In the genomic region with DNA sequence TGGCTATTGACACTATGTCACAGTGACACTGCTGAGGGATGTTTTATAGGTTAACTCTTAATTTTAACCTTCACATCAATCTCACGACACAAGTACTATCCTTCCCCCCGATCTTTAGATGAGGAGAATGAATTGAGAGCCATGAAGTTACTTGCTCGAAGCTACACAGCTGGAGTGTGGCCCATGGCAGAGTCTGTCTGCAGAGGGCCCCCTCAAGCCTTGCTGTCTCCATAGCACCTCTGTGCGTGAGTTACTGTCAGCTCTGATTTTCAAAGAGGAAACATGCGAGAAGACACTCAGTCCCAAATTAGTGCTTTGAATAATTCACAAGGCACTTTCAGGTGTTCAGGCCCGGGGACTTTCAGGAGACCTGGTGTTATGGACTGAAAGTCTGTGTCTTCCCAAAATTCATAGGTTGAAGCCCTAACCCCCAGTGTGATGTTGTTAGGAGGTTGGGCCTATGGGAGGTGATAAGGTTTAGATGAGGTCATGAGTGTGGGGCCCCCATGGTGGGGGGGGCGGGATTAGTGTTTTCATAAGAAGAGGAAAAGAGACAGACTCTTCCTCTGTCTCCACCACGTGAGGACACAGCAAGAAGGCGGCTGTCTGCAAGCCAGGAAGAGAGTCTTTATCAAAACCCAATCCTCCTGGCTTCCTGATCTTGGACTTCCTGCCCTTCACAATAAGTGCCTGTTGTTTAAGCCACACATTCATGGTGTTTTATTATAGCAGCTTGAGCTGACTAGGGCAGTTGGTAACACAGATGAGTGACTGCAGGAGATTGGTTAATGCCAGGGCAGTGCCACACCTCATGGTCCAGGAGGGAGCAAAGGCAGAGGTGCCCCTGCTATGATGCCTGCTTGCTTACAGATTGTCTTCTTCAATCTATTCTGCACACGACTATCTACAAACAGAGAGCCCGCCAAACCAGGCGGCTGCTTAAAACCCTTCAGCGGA, we compare ENCODE assay signal across 1 cellular context.
TF ChIP-seq lines count a peak whose summit lies in the region.

No MANE protein-coding gene starts in this region.

TF ChIP-seq in GM23338, 12 proteins besides CTCF, POLR2A, EP300 and RAD21 (continued from another document):
- TF ChIP-seq, protein P1, sequence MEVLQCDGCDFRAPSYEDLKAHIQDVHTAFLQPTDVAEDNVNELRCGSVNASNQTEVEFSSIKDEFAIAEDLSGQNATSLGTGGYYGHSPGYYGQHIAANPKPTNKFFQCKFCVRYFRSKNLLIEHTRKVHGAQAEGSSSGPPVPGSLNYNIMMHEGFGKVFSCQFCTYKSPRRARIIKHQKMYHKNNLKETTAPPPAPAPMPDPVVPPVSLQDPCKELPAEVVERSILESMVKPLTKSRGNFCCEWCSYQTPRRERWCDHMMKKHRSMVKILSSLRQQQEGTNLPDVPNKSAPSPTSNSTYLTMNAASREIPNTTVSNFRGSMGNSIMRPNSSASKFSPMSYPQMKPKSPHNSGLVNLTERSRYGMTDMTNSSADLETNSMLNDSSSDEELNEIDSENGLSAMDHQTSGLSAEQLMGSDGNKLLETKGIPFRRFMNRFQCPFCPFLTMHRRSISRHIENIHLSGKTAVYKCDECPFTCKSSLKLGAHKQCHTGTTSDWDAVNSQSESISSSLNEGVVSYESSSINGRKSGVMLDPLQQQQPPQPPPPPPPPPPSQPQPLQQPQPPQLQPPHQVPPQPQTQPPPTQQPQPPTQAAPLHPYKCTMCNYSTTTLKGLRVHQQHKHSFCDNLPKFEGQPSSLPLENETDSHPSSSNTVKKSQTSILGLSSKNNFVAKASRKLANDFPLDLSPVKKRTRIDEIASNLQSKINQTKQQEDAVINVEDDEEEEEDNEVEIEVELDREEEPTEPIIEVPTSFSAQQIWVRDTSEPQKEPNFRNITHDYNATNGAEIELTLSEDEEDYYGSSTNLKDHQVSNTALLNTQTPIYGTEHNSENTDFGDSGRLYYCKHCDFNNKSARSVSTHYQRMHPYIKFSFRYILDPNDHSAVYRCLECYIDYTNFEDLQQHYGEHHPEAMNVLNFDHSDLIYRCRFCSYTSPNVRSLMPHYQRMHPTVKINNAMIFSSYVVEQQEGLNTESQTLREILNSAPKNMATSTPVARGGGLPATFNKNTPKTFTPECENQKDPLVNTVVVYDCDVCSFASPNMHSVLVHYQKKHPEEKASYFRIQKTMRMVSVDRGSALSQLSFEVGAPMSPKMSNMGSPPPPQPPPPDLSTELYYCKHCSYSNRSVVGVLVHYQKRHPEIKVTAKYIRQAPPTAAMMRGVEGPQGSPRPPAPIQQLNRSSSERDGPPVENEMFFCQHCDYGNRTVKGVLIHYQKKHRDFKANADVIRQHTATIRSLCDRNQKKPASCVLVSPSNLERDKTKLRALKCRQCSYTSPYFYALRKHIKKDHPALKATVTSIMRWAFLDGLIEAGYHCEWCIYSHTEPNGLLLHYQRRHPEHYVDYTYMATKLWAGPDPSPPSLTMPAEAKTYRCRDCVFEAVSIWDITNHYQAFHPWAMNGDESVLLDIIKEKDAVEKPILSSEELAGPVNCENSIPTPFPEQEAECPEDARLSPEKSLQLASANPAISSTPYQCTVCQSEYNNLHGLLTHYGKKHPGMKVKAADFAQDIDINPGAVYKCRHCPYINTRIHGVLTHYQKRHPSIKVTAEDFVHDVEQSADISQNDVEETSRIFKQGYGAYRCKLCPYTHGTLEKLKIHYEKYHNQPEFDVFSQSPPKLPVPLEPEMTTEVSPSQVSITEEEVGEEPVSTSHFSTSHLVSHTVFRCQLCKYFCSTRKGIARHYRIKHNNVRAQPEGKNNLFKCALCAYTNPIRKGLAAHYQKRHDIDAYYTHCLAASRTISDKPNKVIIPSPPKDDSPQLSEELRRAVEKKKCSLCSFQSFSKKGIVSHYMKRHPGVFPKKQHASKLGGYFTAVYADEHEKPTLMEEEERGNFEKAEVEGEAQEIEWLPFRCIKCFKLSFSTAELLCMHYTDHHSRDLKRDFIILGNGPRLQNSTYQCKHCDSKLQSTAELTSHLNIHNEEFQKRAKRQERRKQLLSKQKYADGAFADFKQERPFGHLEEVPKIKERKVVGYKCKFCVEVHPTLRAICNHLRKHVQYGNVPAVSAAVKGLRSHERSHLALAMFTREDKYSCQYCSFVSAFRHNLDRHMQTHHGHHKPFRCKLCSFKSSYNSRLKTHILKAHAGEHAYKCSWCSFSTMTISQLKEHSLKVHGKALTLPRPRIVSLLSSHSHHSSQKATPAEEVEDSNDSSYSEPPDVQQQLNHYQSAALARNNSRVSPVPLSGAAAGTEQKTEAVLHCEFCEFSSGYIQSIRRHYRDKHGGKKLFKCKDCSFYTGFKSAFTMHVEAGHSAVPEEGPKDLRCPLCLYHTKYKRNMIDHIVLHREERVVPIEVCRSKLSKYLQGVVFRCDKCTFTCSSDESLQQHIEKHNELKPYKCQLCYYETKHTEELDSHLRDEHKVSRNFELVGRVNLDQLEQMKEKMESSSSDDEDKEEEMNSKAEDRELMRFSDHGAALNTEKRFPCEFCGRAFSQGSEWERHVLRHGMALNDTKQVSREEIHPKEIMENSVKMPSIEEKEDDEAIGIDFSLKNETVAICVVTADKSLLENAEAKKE (CRISPR knock-in tag; IDR thresholded peaks at IDR 0.05) = no peak
- TF ChIP-seq, protein P2, sequence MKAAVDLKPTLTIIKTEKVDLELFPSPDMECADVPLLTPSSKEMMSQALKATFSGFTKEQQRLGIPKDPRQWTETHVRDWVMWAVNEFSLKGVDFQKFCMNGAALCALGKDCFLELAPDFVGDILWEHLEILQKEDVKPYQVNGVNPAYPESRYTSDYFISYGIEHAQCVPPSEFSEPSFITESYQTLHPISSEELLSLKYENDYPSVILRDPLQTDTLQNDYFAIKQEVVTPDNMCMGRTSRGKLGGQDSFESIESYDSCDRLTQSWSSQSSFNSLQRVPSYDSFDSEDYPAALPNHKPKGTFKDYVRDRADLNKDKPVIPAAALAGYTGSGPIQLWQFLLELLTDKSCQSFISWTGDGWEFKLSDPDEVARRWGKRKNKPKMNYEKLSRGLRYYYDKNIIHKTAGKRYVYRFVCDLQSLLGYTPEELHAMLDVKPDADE (IDR thresholded peaks at IDR 0.05) = no peak
- TF ChIP-seq CREB1 (CRISPR knock-in tag; IDR thresholded peaks at IDR 0.05; ENCODE audit: low read depth) = no peak
